ENCODE assay signal across 1 cellular context in genomic region chr17:50916026-50916707, GRCh38.
TF ChIP-seq lines count a peak whose summit lies in the region.

No MANE protein-coding gene starts in this region.

TF ChIP-seq in K562, 482 proteins besides CTCF, POLR2A, EP300 and RAD21 (continued from another document and continues in another):
- TF ChIP-seq ZNF518B (CRISPR knock-in tag; IDR thresholded peaks at IDR 0.05) (no peak), CREB1 (IDR thresholded peaks at IDR 0.05) (no peak), CREB1 (CRISPR knock-in tag; IDR thresholded peaks at IDR 0.05) (no peak), TEAD2 (tag; IDR thresholded peaks at IDR 0.05) (no peak), ZNF778 (CRISPR knock-in tag; IDR thresholded peaks at IDR 0.05) (no peak), SNIP1 (IDR thresholded peaks at IDR 0.05; ENCODE audit: low read depth) (no peak), TCF7L2 (IDR thresholded peaks at IDR 0.05; ENCODE audit: low read depth, low read length) (no peak), NONO (IDR thresholded peaks at IDR 0.05; ENCODE audit: low read depth in 2 of 2, low read length in 1 of 2) (no peak), MED1 (CRISPR knock-in tag; IDR thresholded peaks at IDR 0.05; ENCODE audit: borderline replicate concordance) (no peak), TAF1 (IDR thresholded peaks at IDR 0.05; ENCODE audit: control insufficient read depth, extremely low read depth, insufficient read depth, low read length, severe bottlenecking) (no peak), CREBBP (IDR thresholded peaks at IDR 0.05; ENCODE audit: low read depth, low read length) (no peak), HSF4 (CRISPR knock-in tag; IDR thresholded peaks at IDR 0.05; ENCODE audit: borderline replicate concordance) (no peak), ADNP (tag; IDR thresholded peaks at IDR 0.05) (peak; percentile 93), AFF1 (IDR thresholded peaks at IDR 0.05; ENCODE audit: low read depth in 1 of 2, partially characterized antibody in 2 of 2) (no peak), FOXP4 (CRISPR knock-in tag; IDR thresholded peaks at IDR 0.05; ENCODE audit: borderline replicate concordance) (no peak), RHOXF2B (CRISPR knock-in tag; conservative IDR thresholded peaks at IDR 0.05) (no peak), NCOA2 (IDR thresholded peaks at IDR 0.05; ENCODE audit: partially characterized antibody in 2 of 2) (no peak), ATF3 (IDR thresholded peaks at IDR 0.05) (peak; percentile 64), ATF3 (CRISPR knock-in tag; conservative IDR thresholded peaks at IDR 0.05) (no peak), MYC (IDR thresholded peaks at IDR 0.05; ENCODE audit: low read depth, low read length) (no peak), MYC (CRISPR knock-in tag; IDR thresholded peaks at IDR 0.05; ENCODE audit: borderline replicate concordance, low read depth) (no peak), GATA2 (CRISPR knock-in tag; IDR thresholded peaks at IDR 0.05) (no peak), WHSC1 (IDR thresholded peaks at IDR 0.05; ENCODE audit: low read length) (no peak), LCOR (CRISPR knock-in tag; IDR thresholded peaks at IDR 0.05) (no peak), COPS2 (conservative IDR thresholded peaks at IDR 0.05) (no peak), SRSF1 (IDR thresholded peaks at IDR 0.05; ENCODE audit: low read depth, low read length) (no peak), DPF2 (IDR thresholded peaks at IDR 0.05) (0 out of 2 replicates have a peak, but pooled peaks have one; percentile 19), SRSF7 (optimal IDR thresholded peaks at IDR 0.05; ENCODE audit: low read depth, low read length) (no peak), CHD4 (IDR thresholded peaks at IDR 0.05; ENCODE audit: insufficient read depth, insufficient replicate concordance, low read depth, low read length, poor library complexity, severe bottlenecking) (peak; percentile 83), CHAMP1 (IDR thresholded peaks at IDR 0.05) (no peak), RBM34 (IDR thresholded peaks at IDR 0.05; ENCODE audit: borderline replicate concordance, insufficient read depth, low read length) (no peak), CBX3 (IDR thresholded peaks at IDR 0.05; ENCODE audit: borderline replicate concordance in 1 of 2, low read length in 2 of 2) (0 out of 3 replicates have a peak, but pooled peaks of 1 of the 2 experiments have one; percentile 46), MCM2 (IDR thresholded peaks at IDR 0.05; ENCODE audit: low read depth) (no peak), TAL1 (IDR thresholded peaks at IDR 0.05) (no peak), JUND (IDR thresholded peaks at IDR 0.05; ENCODE audit: borderline replicate concordance, low read depth, low read length) (no peak), JUND (tag; IDR thresholded peaks at IDR 0.05; ENCODE audit: borderline replicate concordance, low read depth, low read length) (0 out of 3 replicates have a peak, but pooled peaks have one; percentile 49), ZNF586 (CRISPR knock-in tag; conservative IDR thresholded peaks at IDR 0.05) (no peak), ATF2 (CRISPR knock-in tag; IDR thresholded peaks at IDR 0.05) (no peak), TRIM25 (IDR thresholded peaks at IDR 0.05; ENCODE audit: borderline replicate concordance) (no peak), EGR1 (conservative IDR thresholded peaks at IDR 0.05) (no peak), ETV6 (IDR thresholded peaks at IDR 0.05; ENCODE audit: borderline replicate concordance in 1 of 2, low read depth in 2 of 2, low read length in 1 of 2) (no peak), ETV6 (CRISPR knock-in tag; IDR thresholded peaks at IDR 0.05; ENCODE audit: borderline replicate concordance) (no peak), ELK3 (CRISPR knock-in tag; IDR thresholded peaks at IDR 0.05) (no peak), MEIS2 (IDR thresholded peaks at IDR 0.05; ENCODE audit: partially characterized antibody) (no peak), MAX (CRISPR knock-in tag; IDR thresholded peaks at IDR 0.05) (no peak), HNRNPUL1 (IDR thresholded peaks at IDR 0.05; ENCODE audit: low read length) (no peak), ZNF140 (CRISPR knock-in tag; IDR thresholded peaks at IDR 0.05) (no peak), FOXJ2 (tag; IDR thresholded peaks at IDR 0.05) (no peak), EZH2 (IDR thresholded peaks at IDR 0.05; ENCODE audit: borderline replicate concordance, low read depth, low read length) (no peak), MTA1 (IDR thresholded peaks at IDR 0.05; ENCODE audit: borderline replicate concordance) (0 out of 2 replicates have a peak, but pooled peaks have one; percentile 27), ATF4 (CRISPR knock-in tag; IDR thresholded peaks at IDR 0.05) (no peak)
